ENCODE assay signal across 1 cellular context in the genomic region with DNA sequence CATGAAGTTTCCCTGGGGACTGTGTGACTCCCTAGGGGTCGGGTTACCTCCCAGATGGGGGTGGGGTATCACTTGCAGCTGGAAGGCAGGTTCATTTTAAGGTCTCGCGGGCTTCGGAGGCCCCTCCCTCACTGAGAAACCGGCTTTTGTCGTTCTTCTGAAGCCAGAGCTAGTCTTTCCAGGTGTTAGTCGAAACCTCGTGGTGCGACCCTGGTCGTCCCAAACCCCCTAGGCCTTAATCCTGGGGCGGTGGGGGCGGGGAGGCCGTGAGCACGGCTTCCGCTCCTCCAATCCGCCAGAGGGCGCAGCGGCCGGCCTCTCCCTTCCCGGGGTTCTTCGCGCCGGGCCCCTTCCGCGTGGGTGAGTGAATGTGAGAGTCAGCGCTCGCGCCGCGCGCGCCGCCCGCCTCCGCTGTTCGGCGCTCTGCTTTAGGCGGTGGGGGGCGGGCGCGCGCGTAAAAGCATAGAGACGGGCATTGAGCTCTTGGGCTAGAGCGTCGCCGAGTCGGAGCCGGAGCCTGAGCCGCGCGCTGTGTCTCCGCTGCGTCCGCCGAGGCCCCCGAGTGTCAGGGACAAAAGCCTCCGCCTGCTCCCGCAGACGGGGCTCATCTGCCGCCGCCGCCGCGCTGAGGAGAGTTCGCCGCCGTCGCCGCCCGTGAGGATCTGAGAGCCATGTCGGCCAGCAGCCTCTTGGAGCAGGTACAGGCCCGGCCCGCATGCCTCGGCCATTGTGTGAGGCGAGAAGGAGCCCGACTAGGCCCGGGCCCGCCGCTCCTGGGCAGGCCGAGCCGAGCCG.
TF ChIP-seq lines count a peak whose summit lies in the region.

A gene (plus strand): TSS at position 491 of the 795 bp plus-strand sequence. CDS start 181 bp downstream, at position 672.

TF ChIP-seq in GM23338, 12 proteins besides CTCF, POLR2A, EP300 and RAD21 (continued from another document):
- TF ChIP-seq, protein P1, sequence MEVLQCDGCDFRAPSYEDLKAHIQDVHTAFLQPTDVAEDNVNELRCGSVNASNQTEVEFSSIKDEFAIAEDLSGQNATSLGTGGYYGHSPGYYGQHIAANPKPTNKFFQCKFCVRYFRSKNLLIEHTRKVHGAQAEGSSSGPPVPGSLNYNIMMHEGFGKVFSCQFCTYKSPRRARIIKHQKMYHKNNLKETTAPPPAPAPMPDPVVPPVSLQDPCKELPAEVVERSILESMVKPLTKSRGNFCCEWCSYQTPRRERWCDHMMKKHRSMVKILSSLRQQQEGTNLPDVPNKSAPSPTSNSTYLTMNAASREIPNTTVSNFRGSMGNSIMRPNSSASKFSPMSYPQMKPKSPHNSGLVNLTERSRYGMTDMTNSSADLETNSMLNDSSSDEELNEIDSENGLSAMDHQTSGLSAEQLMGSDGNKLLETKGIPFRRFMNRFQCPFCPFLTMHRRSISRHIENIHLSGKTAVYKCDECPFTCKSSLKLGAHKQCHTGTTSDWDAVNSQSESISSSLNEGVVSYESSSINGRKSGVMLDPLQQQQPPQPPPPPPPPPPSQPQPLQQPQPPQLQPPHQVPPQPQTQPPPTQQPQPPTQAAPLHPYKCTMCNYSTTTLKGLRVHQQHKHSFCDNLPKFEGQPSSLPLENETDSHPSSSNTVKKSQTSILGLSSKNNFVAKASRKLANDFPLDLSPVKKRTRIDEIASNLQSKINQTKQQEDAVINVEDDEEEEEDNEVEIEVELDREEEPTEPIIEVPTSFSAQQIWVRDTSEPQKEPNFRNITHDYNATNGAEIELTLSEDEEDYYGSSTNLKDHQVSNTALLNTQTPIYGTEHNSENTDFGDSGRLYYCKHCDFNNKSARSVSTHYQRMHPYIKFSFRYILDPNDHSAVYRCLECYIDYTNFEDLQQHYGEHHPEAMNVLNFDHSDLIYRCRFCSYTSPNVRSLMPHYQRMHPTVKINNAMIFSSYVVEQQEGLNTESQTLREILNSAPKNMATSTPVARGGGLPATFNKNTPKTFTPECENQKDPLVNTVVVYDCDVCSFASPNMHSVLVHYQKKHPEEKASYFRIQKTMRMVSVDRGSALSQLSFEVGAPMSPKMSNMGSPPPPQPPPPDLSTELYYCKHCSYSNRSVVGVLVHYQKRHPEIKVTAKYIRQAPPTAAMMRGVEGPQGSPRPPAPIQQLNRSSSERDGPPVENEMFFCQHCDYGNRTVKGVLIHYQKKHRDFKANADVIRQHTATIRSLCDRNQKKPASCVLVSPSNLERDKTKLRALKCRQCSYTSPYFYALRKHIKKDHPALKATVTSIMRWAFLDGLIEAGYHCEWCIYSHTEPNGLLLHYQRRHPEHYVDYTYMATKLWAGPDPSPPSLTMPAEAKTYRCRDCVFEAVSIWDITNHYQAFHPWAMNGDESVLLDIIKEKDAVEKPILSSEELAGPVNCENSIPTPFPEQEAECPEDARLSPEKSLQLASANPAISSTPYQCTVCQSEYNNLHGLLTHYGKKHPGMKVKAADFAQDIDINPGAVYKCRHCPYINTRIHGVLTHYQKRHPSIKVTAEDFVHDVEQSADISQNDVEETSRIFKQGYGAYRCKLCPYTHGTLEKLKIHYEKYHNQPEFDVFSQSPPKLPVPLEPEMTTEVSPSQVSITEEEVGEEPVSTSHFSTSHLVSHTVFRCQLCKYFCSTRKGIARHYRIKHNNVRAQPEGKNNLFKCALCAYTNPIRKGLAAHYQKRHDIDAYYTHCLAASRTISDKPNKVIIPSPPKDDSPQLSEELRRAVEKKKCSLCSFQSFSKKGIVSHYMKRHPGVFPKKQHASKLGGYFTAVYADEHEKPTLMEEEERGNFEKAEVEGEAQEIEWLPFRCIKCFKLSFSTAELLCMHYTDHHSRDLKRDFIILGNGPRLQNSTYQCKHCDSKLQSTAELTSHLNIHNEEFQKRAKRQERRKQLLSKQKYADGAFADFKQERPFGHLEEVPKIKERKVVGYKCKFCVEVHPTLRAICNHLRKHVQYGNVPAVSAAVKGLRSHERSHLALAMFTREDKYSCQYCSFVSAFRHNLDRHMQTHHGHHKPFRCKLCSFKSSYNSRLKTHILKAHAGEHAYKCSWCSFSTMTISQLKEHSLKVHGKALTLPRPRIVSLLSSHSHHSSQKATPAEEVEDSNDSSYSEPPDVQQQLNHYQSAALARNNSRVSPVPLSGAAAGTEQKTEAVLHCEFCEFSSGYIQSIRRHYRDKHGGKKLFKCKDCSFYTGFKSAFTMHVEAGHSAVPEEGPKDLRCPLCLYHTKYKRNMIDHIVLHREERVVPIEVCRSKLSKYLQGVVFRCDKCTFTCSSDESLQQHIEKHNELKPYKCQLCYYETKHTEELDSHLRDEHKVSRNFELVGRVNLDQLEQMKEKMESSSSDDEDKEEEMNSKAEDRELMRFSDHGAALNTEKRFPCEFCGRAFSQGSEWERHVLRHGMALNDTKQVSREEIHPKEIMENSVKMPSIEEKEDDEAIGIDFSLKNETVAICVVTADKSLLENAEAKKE (CRISPR knock-in tag; IDR thresholded peaks at IDR 0.05): no peak
- TF ChIP-seq JUNB (IDR thresholded peaks at IDR 0.05; ENCODE audit: unreplicated experiment): no peak
